12 cellular contexts compared by ENCODE assay signal in genomic region chr14:91366749-91367148, GRCh38. TPM values are rescaled to one million over a fixed set of nuclear protein-coding genes. Genes with fewer than 3 reads are reported as not detected.
DNase-seq lines count a peak whose midpoint lies in the region; ATAC-seq and TF ChIP-seq lines count a peak whose summit lies in the region.
"Had no signal": no experiment of that assay in that cellular context is flagged by ENCODE, and none has a peak within 500 bp of the region (broad histone marks: within the 10 kb centered on the region; RNA-seq: fewer than 3 reads in every experiment).

No MANE protein-coding gene starts in this region.

- no peak overlapping the region for H4K91ac ChIP-seq in trophoblast cell (ENCODE audit: low read depth, low read length)

- CTCF ChIA-PET in activated CD4-positive, alpha-beta memory T cell treated with anti-CD3 and anti-CD28 coated beads for 36 hours (lab: Charles Lee) = interaction anchor here (1.0 to 4.6 kb wide), 6 partner anchors 9 to 52 kb away, joined by 3 to 18 read pairs (median 3); no protein-coding TSS in a partner anchor

- H3K4me3 Mint-ChIP-seq in activated naive CD4-positive, alpha-beta T cell treated with anti-CD3 and anti-CD28 coated beads, Interleukin-2, amount 50 U/mL, for 24 hours = peak overlapping the region; percentile 77
- peak overlapping the region; percentile 59 for H3K4me3 Mint-ChIP-seq in activated CD4-positive, alpha-beta memory T cell treated with anti-CD3 and anti-CD28 coated beads for 36 hours

- WGBS in esophagus squamous epithelium, 2 donors = 74 to 80% methylated on average over 6 of the region's 6 CpGs
- 65 to 66% methylated on average over 6 of the region's 6 CpGs for WGBS in upper lobe of left lung, 2 donors
- no CpG with 5 or more reads among the region's 6 CpGs for WGBS in trophoblast cell (ENCODE audit: extremely low coverage, insufficient coverage, insufficient read length)

- H2BK5ac ChIP-seq in trophoblast cell (ENCODE audit: low read depth, low read length, poor library complexity) = no peak overlapping the region

- no peak overlapping the region for H2BK12ac ChIP-seq in trophoblast cell (ENCODE audit: low read length)

- no peak overlapping the region for H2BK120ac ChIP-seq in trophoblast cell (ENCODE audit: insufficient read depth, low read length, poor library complexity)

- POLR2A ChIA-PET in activated CD4-positive, alpha-beta memory T cell treated with anti-CD3 and anti-CD28 coated beads for 36 hours (lab: Charles Lee) = interaction anchor here (0.9 to 1.1 kb wide), 2 partner anchors 17 to 49 kb away, joined by 4 read pairs; no protein-coding TSS in a partner anchor

- H3K9ac ChIP-seq in trophoblast cell (ENCODE audit: low read length) = no peak overlapping the region

- no peaks in the 10 kb centered on the region for H3K36me3 ChIP-seq in esophagus squamous epithelium
- H3K36me3 ChIP-seq in upper lobe of left lung = no peaks in the 10 kb centered on the region
- H3K36me3 ChIP-seq in trophoblast cell (ENCODE audit: control insufficient read depth in 1 of 2, insufficient read depth in 2 of 2, low read length in 2 of 2) = no peaks in the 10 kb centered on the region
- H3K36me3 ChIP-seq: BE2C, gastroesophageal sphincter had no signal

- TF ChIP-seq POLR2A in esophagus squamous epithelium (IDR thresholded peaks at IDR 0.05) = no peak
- TF ChIP-seq POLR2A in upper lobe of left lung (IDR thresholded peaks at IDR 0.05) = no peak

- H4K8ac ChIP-seq in trophoblast cell (ENCODE audit: low read depth, low read length) = no peak overlapping the region

- TF ChIP-seq EP300 in upper lobe of left lung (IDR thresholded peaks at IDR 0.05) = no peak

- H3K4me3 ChIP-seq in esophagus squamous epithelium (no peak overlapping the region), upper lobe of left lung (no peak overlapping the region), trophoblast cell (ENCODE audit: low read depth, low read length) (no peak overlapping the region)
- H3K4me3 ChIP-seq: gastroesophageal sphincter had no signal

- H3K27me3 ChIP-seq in esophagus squamous epithelium (no peaks in the 10 kb centered on the region), upper lobe of left lung (no peaks in the 10 kb centered on the region), trophoblast cell (ENCODE audit: insufficient read depth, low read length) (no peaks in the 10 kb centered on the region)
- H3K27me3 ChIP-seq: BE2C had no signal

- no peak overlapping the region for H2AFZ ChIP-seq in trophoblast cell (ENCODE audit: insufficient read depth, low read length, poor library complexity)

- intact Hi-C loops in activated CD4-positive, alpha-beta memory T cell treated with anti-CD3 and anti-CD28 coated beads for 36 hours (cut with micrococcal nuclease) = loop anchor here (1.0 kb wide), 1 partner anchor 31 kb away; no protein-coding TSS in a partner anchor
- intact Hi-C loops in esophagus squamous epithelium (cut with DNase I) = loop anchor here (10.0 kb wide), 1 partner anchor 48 kb away; the partner anchor contains the start of gene CCDC88C

- H3K4me2 ChIP-seq in trophoblast cell (ENCODE audit: low read length) = no peak overlapping the region

- H3K4me1 ChIP-seq in esophagus squamous epithelium (peaks cover 40 to 81% (median 45%) of the 10 kb centered on the region in 3 donors), upper lobe of left lung (peaks cover 51 to 84% (median 65%) of the 10 kb centered on the region in 4 donors), trophoblast cell (ENCODE audit: control insufficient read depth in 1 of 2, insufficient read depth in 2 of 2, low read length in 2 of 2) (peaks cover 6 to 9% of the 10 kb centered on the region in 2 experiments)
- H3K4me1 ChIP-seq: BE2C had no signal

- no peak overlapping the region for H3K4ac ChIP-seq in trophoblast cell (ENCODE audit: low read depth, low read length)

- peak overlapping the region; percentile 87 for H3K27ac Mint-ChIP-seq in activated naive CD4-positive, alpha-beta T cell treated with anti-CD3 and anti-CD28 coated beads, Interleukin-2, amount 50 U/mL, for 24 hours
- peak overlapping the region; percentile 80 for H3K27ac Mint-ChIP-seq in activated CD4-positive, alpha-beta memory T cell treated with anti-CD3 and anti-CD28 coated beads for 36 hours

- no peak overlapping the region for H4K12ac ChIP-seq in trophoblast cell (ENCODE audit: low read depth, low read length)

- no peak overlapping the region for H2AK5ac ChIP-seq in trophoblast cell (ENCODE audit: low read length)

- no peak for ATAC-seq in upper lobe of left lung (ENCODE audit: low FRiP score in 2 of 2)
- ATAC-seq: gastroesophageal sphincter had no signal

- H3K79me2 ChIP-seq in trophoblast cell (ENCODE audit: control insufficient read depth, insufficient read depth, low read length, poor library complexity) = no peaks in the 10 kb centered on the region

- no peak overlapping the region for H3K14ac ChIP-seq in trophoblast cell (ENCODE audit: low read length)

- H3K9me3 Mint-ChIP-seq in activated naive CD4-positive, alpha-beta T cell treated with anti-CD3 and anti-CD28 coated beads, Interleukin-2, amount 50 U/mL, for 24 hours = no peaks in the 10 kb centered on the region
- no peaks in the 10 kb centered on the region for H3K9me3 Mint-ChIP-seq in activated CD4-positive, alpha-beta memory T cell treated with anti-CD3 and anti-CD28 coated beads for 36 hours

- no peak overlapping the region for H3K18ac ChIP-seq in trophoblast cell (ENCODE audit: low read length)

- no peak for DNase-seq in activated naive CD4-positive, alpha-beta T cell treated with Interleukin-2 at 50 U/mL for 16 hours
- DNase-seq in activated CD4-positive, alpha-beta memory T cell treated with anti-CD3 and anti-CD28 coated beads for 36 hours = no peak
- no peak for DNase-seq in esophagus squamous epithelium (lab: John Stamatoyannopoulos, UW)
- no peak for DNase-seq in upper lobe of left lung
- DNase-seq in glomerular visceral epithelial cell (ENCODE audit: extremely low spot score) = no peak
- DNase-seq in trophoblast cell = no peak
- DNase-seq in pons (ENCODE audit: low spot score) = no peak
- DNase-seq: BE2C, GDM1, occipital lobe had no signal

- H3K27ac ChIP-seq in esophagus squamous epithelium = peak overlapping the region in 3 of 4 donors; percentile 31 to 81 (median 36)
- peak overlapping the region; percentile 26 to 80 (median 68) for H3K27ac ChIP-seq in upper lobe of left lung
- H3K27ac ChIP-seq in trophoblast cell (ENCODE audit: low read depth, low read length) = no peak overlapping the region
- H3K27ac ChIP-seq: gastroesophageal sphincter had no signal

- no peaks in the 10 kb centered on the region for H3K27me3 Mint-ChIP-seq in activated naive CD4-positive, alpha-beta T cell treated with anti-CD3 and anti-CD28 coated beads, Interleukin-2, amount 50 U/mL, for 24 hours
- H3K27me3 Mint-ChIP-seq in activated CD4-positive, alpha-beta memory T cell treated with anti-CD3 and anti-CD28 coated beads for 36 hours = no peaks in the 10 kb centered on the region

- H3K4me1 Mint-ChIP-seq in activated naive CD4-positive, alpha-beta T cell treated with anti-CD3 and anti-CD28 coated beads, Interleukin-2, amount 50 U/mL, for 24 hours = peaks cover 87% of the 10 kb centered on the region
- peaks cover 85% of the 10 kb centered on the region for H3K4me1 Mint-ChIP-seq in activated CD4-positive, alpha-beta memory T cell treated with anti-CD3 and anti-CD28 coated beads for 36 hours (ENCODE audit: low read depth)

- TF ChIP-seq CTCF in esophagus squamous epithelium (IDR thresholded peaks at IDR 0.05) = no peak
- no peak for TF ChIP-seq CTCF in upper lobe of left lung (IDR thresholded peaks at IDR 0.05)

- no peaks in the 10 kb centered on the region for H3K79me1 ChIP-seq in trophoblast cell (ENCODE audit: low read length)

- H3K36me3 Mint-ChIP-seq in activated naive CD4-positive, alpha-beta T cell treated with anti-CD3 and anti-CD28 coated beads, Interleukin-2, amount 50 U/mL, for 24 hours = peaks cover 2% of the 10 kb centered on the region
- H3K36me3 Mint-ChIP-seq in activated CD4-positive, alpha-beta memory T cell treated with anti-CD3 and anti-CD28 coated beads for 36 hours = no peaks in the 10 kb centered on the region

- no peaks in the 10 kb centered on the region for H3K9me3 ChIP-seq in esophagus squamous epithelium
- no peaks in the 10 kb centered on the region for H3K9me3 ChIP-seq in upper lobe of left lung
- no peaks in the 10 kb centered on the region for H3K9me3 ChIP-seq in trophoblast cell (ENCODE audit: insufficient read depth, low read depth, low read length)
- H3K9me3 ChIP-seq: BE2C, gastroesophageal sphincter had no signal

- H3K23ac ChIP-seq in trophoblast cell (ENCODE audit: low read length) = no peak overlapping the region

RNA-seq across cellular contexts. Expression of gene CCDC88C, which starts 50.9 kb away (rescaled TPM):
- 10 to 100 TPM; 73.0 to 74.7 TPM for total RNA-seq in activated CD4-positive, alpha-beta memory T cell treated with anti-CD3 and anti-CD28 coated beads for 36 hours
- total RNA-seq in esophagus squamous epithelium (10 to 100 TPM; 23.2 to 31.5 (median 29.9) TPM), upper lobe of left lung (100 to 1,000 TPM in 1 of 6 donors, 10 to 100 TPM in 5; 33.1 to 119 (median 54.5) TPM)
- polyA plus RNA-seq in trophoblast cell (2013) = 3.1 and 3.4 TPM in 2 replicates
